4 cellular contexts compared by ENCODE assay signal in genomic region chr4:3455596-3455995, GRCh38. TPM values are rescaled to one million over a fixed set of nuclear protein-coding genes. Genes with fewer than 3 reads are reported as not detected.
"Had no signal": no experiment of that assay in that cellular context is flagged by ENCODE, and none has a peak within 500 bp of the region (broad histone marks: within the 10 kb centered on the region; RNA-seq: fewer than 3 reads in every experiment).

No MANE protein-coding gene starts in this region.

RNA-seq across cellular contexts. Expression of gene DOK7, which starts 7.5 kb away (rescaled TPM):
- total RNA-seq: GM23248, H1, HFFc6 had no signal
- polyA plus RNA-seq: GM23248 had no signal

RNA-seq across cellular contexts. Expression of gene HGFAC, which starts 13.8 kb away (rescaled TPM):
- total RNA-seq: GM23248 had no signal
- polyA plus RNA-seq: GM23248, GM23338 had no signal
